Comparison of ENCODE assay signal across 11 cellular contexts in the genomic region with DNA sequence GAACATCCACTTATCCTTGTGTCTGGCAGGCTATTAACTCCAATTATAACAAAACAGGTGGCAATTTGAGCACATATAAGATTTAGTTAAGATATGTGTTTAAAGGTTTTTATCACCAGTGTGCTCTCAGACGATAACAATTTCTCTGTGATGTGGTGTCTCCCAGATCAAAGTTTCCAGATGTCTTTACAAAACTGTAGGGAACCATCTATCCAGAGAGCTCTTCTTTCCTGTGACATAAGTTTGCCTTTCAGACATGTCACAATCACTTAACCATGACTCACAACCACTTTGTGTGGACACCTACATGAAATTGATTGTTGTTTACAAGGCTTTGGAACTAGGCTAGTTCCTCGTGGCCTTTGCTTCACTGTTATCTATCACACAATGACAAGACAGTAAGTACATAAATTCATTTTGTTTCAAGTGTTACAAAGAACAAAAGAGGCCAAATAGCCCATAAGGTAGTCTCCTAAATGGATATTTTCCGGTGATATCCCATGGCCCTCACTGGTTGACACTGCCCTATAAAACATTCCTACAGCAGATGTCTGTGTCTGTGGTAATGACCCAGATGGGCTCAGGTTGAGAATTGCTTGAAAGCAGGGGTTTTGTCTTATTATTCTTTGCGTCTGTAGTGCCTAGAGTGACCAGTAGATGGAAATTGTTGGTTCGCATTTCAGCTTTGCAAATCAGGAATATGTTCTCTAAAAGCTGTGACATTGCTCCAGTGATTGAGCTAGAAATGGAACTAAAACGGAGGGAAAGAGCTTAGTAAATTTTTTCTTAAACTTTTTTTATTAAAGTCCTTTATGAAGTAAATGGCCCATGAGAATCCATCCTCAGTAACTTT.
DNase-seq lines count a peak whose midpoint lies in the region; ATAC-seq and TF ChIP-seq lines count a peak whose summit lies in the region.
"Had no signal": no experiment of that assay in that cellular context is flagged by ENCODE, and none has a peak within 500 bp of the region (broad histone marks: within the 10 kb centered on the region; RNA-seq: fewer than 3 reads in every experiment).

No MANE protein-coding gene starts in this region.

- DNase-seq in AG09319 (ENCODE audit: extremely low read depth, low read depth): no peak
- DNase-seq in NCI-H82 (lab: John Stamatoyannopoulos, UW): peak; percentile 58
- DNase-seq in epithelial cell of esophagus (ENCODE audit: low read depth): peak; percentile 26
- DNase-seq in NCI-H1436 (lab: John Stamatoyannopoulos, UW): no peak
- DNase-seq in NCI-H2107 treated with DMSO at 0.1 percent for 48 hours (lab: John Stamatoyannopoulos, UW; ENCODE audit: unreplicated experiment): no peak
- DNase-seq: midbrain, NCI-H526 treated with DMSO at 0.1 percent for 48 hours had no signal

- no peak overlapping the region for H3K4me3 Mint-ChIP-seq in activated T-helper 17 cell treated with anti-CD3 and anti-CD28 coated beads, Interleukin-2, amount 50 U/mL, for 72 hours
- H3K4me3 Mint-ChIP-seq: activated naive CD8-positive, alpha-beta T cell had no signal

- no peak overlapping the region for H3K27ac Mint-ChIP-seq in activated T-helper 17 cell treated with anti-CD3 and anti-CD28 coated beads, Interleukin-2, amount 50 U/mL, for 72 hours
- H3K27ac Mint-ChIP-seq: activated naive CD8-positive, alpha-beta T cell had no signal

- peak; percentile 50 for ATAC-seq in GM19395 (IDR thresholded peaks at IDR 0.05; ENCODE audit: unreplicated experiment)
- no peak for ATAC-seq in HG03039 (IDR thresholded peaks at IDR 0.05; ENCODE audit: unreplicated experiment)
- ATAC-seq in activated T-helper 17 cell treated with anti-CD3 and anti-CD28 coated beads, Interleukin-2, amount 50 U/mL, for 72 hours (replicated peaks): no peak

- peak; percentile 8 for TF ChIP-seq CTCF in AG09319 (IDR thresholded peaks at IDR 0.05; ENCODE audit: low read depth, low read length)
- peak; percentile 27 for TF ChIP-seq CTCF in epithelial cell of esophagus (IDR thresholded peaks at IDR 0.05; ENCODE audit: insufficient read depth, low read depth, low read length, missing control alignments)

- no peaks in the 10 kb centered on the region for H3K4me1 Mint-ChIP-seq in activated T-helper 17 cell treated with anti-CD3 and anti-CD28 coated beads, Interleukin-2, amount 50 U/mL, for 72 hours

- H3K36me3 Mint-ChIP-seq in activated T-helper 17 cell treated with anti-CD3 and anti-CD28 coated beads, Interleukin-2, amount 50 U/mL, for 72 hours (ENCODE audit: low read depth): no peaks in the 10 kb centered on the region
- H3K36me3 Mint-ChIP-seq: activated naive CD8-positive, alpha-beta T cell had no signal

- H3K9me3 Mint-ChIP-seq in activated T-helper 17 cell treated with anti-CD3 and anti-CD28 coated beads, Interleukin-2, amount 50 U/mL, for 72 hours: no peaks in the 10 kb centered on the region

- H3K4me3 ChIP-seq in epithelial cell of esophagus (ENCODE audit: low read length): no peak overlapping the region

- H3K27me3 Mint-ChIP-seq in activated T-helper 17 cell treated with anti-CD3 and anti-CD28 coated beads, Interleukin-2, amount 50 U/mL, for 72 hours: no peaks in the 10 kb centered on the region
- H3K27me3 Mint-ChIP-seq: activated naive CD8-positive, alpha-beta T cell had no signal

Comparison
In these comparisons a context has a peak if more than half of its experiments do, and no peak if none do; other contexts are left out.
1. DNase-seq: peak in NCI-H82 (single experiment) and epithelial cell of esophagus (single experiment); none in AG09319 (single experiment), NCI-H1436 (single experiment) and NCI-H2107 treated with DMSO at 0.1 percent for 48 hours (single experiment).